In genomic region chr13:113324336-113324882, GRCh38 we compare ENCODE assay signal across 16 cellular contexts. TPM values are rescaled to one million over a fixed set of nuclear protein-coding genes. Genes with fewer than 3 reads are reported as not detected.
DNase-seq lines count a peak whose midpoint lies in the region; ATAC-seq and TF ChIP-seq lines count a peak whose summit lies in the region.
"Had no signal": no experiment of that assay in that cellular context is flagged by ENCODE, and none has a peak within 500 bp of the region (broad histone marks: within the 10 kb centered on the region; RNA-seq: fewer than 3 reads in every experiment).

No MANE protein-coding gene starts in this region.

- peaks cover 61% of the 10 kb centered on the region for H3K36me3 Mint-ChIP-seq in WTC11

- intact Hi-C loops in posterior vena cava (cut with DNase I): no loop called here

- no peaks in the 10 kb centered on the region for H3K27me3 Mint-ChIP-seq in WTC11 (ENCODE audit: low read depth)
- H3K27me3 Mint-ChIP-seq: CD4-positive, alpha-beta T cell had no signal

- H3K27ac ChIP-seq in RWPE1: peak overlapping the region; percentile 24
- H3K27ac ChIP-seq: HL-60 had no signal

- H3K27ac Mint-ChIP-seq in WTC11: no peak overlapping the region

- POLR2A ChIA-PET in RWPE1 (lab: Yijun Ruan, JAX; ENCODE audit: low non-redundant PET): no interaction called here
- POLR2A ChIA-PET in WTC11 (lab: Charles Lee): no interaction called here

- TF ChIP-seq CTCF in RWPE1 (conservative IDR thresholded peaks at IDR 0.05; ENCODE audit: low read depth) (no peak), WTC11 (IDR thresholded peaks at IDR 0.05) (no peak)

- DNase-seq in G401 (ENCODE audit: low spot score) (peak; percentile 25), RWPE1 (ENCODE audit: low spot score) (no peak), globus pallidus (ENCODE audit: low spot score) (peak; percentile 37), pons (ENCODE audit: low spot score) (peak; percentile 23), WTC11 (ENCODE audit: low spot score) (no peak), NCI-H1694 treated with DMSO at 0.1 percent for 48 hours (lab: John Stamatoyannopoulos, UW) (no peak), posterior vena cava (ENCODE audit: low spot score) (no peak)
- DNase-seq: ACHN; Caco-2; CD4-positive, alpha-beta T cell; DMS153; DMS79; GF-D8; IMR-90 had no signal

- in situ Hi-C loops in G401 (cut with HindIII; ENCODE audit: low sequenced_read_pairs): no loop called here

- no peaks in the 10 kb centered on the region for H3K9me3 Mint-ChIP-seq in WTC11
- H3K9me3 Mint-ChIP-seq: CD4-positive, alpha-beta T cell had no signal

- CTCF ChIA-PET in RWPE1 (lab: Yijun Ruan, JAX): interaction anchor here (0.7 kb wide), 1 partner anchor 142 kb away, joined by 10 read pairs; no protein-coding TSS in a partner anchor
- CTCF ChIA-PET in WTC11 (lab: Charles Lee): interaction anchor here (0.5 to 1.1 kb wide), 2 partner anchors 14 to 67 kb away, joined by 3 to 6 read pairs; no protein-coding TSS in a partner anchor

- no peaks in the 10 kb centered on the region for H3K4me1 Mint-ChIP-seq in WTC11

- no peak overlapping the region for H3K4me3 Mint-ChIP-seq in WTC11
- H3K4me3 Mint-ChIP-seq: CD4-positive, alpha-beta T cell had no signal

- no peak for ATAC-seq in WTC11
- ATAC-seq: K562 had no signal

TF ChIP-seq in WTC11, 78 proteins besides CTCF, POLR2A, EP300 and RAD21:
- no peak for TF ChIP-seq TEAD1 (CRISPR knock-in tag; IDR thresholded peaks at IDR 0.05)
- no peak for TF ChIP-seq ATF1 (CRISPR knock-in tag; IDR thresholded peaks at IDR 0.05)
- no peak for TF ChIP-seq MAX (CRISPR knock-in tag; IDR thresholded peaks at IDR 0.05)
TF ChIP-seq in WTC11: peak in this region for 0.

RNA-seq across cellular contexts. Expression of gene LAMP1, which starts 27.4 kb away (rescaled TPM):
- 199 and 207 TPM in 2 replicates for total RNA-seq in G401 (2014; rRNA removed; shearing (Covaris generic))
- 135 to 150 TPM (median 140 TPM) in 3 replicates for total RNA-seq in WTC11 (2021)
- 100 to 1,000 TPM; 146 to 197 TPM for total RNA-seq in posterior vena cava

RNA-seq across cellular contexts. Expression of gene GRTP1, which starts 39.5 kb away (rescaled TPM):
- 26.5 and 28.6 TPM in 2 replicates for total RNA-seq in G401 (2014; rRNA removed; shearing (Covaris generic))
- total RNA-seq in WTC11 (2021) (59.0 to 62.0 TPM (median 60.0 TPM) in 3 replicates), posterior vena cava (1 to 10 TPM; 3.8 to 4.9 TPM)

Comparison
In these comparisons a context has a peak if more than half of its experiments do, and no peak if none do; other contexts are left out.
1. DNase-seq: peak in G401 (single experiment), globus pallidus (single experiment) and pons (single experiment); none in RWPE1 (single experiment), WTC11 (single experiment), NCI-H1694 treated with DMSO at 0.1 percent for 48 hours (single experiment) and posterior vena cava (single experiment).